Comparison of ENCODE assay signal across 1 cellular context in the genomic region with DNA sequence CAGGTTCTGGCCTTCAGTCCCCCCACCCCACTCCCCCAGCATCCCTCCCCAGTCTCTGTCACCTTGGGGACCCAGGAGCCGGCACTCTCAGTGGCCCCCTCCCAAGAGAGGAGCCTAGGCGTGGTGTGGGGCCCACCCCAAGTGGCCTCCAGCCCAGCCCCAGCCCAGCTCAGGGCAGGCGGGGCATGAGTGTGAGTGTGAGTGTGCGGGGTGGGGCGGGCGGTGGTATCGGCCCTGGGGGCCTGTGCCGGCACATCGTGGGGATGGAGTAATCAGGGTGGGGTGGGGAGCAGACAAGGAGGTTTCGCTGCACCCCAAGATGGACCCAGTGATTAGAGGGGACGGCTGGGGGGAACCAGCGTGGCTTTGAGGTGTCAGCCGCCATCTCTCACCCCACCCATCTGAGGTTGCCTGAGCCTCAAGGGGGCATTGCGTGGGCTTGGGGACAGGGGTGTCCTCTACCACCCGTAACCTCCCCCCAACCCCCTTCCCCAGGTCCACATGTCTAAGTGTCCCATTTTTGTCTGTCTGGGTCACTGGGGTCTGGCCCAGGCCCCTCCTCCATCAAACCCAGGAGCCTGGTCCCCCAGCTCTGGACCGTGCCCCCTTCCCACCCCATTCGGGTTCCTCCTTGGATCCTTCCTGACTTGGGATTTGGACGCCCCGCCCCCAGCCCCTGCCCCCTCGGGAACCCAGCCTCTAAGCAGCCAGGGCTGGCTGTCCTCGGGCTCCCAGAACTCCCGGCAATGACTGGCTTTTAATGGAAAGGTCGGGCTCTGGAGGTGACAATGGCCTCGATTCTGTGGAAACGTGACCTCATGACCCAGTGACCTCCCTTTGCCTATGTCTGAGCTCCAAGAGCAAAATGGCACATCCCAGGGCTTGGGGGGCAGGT.
TF ChIP-seq lines count a peak whose summit lies in the region.

No MANE protein-coding gene starts in this region.

TF ChIP-seq in WTC11, 78 proteins besides CTCF, POLR2A, EP300 and RAD21 (continued from another document):
- TF ChIP-seq, protein P1, sequence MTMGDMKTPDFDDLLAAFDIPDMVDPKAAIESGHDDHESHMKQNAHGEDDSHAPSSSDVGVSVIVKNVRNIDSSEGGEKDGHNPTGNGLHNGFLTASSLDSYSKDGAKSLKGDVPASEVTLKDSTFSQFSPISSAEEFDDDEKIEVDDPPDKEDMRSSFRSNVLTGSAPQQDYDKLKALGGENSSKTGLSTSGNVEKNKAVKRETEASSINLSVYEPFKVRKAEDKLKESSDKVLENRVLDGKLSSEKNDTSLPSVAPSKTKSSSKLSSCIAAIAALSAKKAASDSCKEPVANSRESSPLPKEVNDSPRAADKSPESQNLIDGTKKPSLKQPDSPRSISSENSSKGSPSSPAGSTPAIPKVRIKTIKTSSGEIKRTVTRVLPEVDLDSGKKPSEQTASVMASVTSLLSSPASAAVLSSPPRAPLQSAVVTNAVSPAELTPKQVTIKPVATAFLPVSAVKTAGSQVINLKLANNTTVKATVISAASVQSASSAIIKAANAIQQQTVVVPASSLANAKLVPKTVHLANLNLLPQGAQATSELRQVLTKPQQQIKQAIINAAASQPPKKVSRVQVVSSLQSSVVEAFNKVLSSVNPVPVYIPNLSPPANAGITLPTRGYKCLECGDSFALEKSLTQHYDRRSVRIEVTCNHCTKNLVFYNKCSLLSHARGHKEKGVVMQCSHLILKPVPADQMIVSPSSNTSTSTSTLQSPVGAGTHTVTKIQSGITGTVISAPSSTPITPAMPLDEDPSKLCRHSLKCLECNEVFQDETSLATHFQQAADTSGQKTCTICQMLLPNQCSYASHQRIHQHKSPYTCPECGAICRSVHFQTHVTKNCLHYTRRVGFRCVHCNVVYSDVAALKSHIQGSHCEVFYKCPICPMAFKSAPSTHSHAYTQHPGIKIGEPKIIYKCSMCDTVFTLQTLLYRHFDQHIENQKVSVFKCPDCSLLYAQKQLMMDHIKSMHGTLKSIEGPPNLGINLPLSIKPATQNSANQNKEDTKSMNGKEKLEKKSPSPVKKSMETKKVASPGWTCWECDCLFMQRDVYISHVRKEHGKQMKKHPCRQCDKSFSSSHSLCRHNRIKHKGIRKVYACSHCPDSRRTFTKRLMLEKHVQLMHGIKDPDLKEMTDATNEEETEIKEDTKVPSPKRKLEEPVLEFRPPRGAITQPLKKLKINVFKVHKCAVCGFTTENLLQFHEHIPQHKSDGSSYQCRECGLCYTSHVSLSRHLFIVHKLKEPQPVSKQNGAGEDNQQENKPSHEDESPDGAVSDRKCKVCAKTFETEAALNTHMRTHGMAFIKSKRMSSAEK (CRISPR knock-in tag; IDR thresholded peaks at IDR 0.05; ENCODE audit: borderline replicate concordance) = no peak
- TF ChIP-seq RORB (CRISPR knock-in tag; IDR thresholded peaks at IDR 0.05) = no peak
- TF ChIP-seq, protein P2, sequence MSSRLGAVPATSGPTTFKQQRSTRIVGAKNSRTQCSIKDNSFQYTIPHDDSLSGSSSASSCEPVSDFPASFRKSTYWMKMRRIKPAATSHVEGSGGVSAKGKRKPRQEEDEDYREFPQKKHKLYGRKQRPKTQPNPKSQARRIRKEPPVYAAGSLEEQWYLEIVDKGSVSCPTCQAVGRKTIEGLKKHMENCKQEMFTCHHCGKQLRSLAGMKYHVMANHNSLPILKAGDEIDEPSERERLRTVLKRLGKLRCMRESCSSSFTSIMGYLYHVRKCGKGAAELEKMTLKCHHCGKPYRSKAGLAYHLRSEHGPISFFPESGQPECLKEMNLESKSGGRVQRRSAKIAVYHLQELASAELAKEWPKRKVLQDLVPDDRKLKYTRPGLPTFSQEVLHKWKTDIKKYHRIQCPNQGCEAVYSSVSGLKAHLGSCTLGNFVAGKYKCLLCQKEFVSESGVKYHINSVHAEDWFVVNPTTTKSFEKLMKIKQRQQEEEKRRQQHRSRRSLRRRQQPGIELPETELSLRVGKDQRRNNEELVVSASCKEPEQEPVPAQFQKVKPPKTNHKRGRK (CRISPR knock-in tag; IDR thresholded peaks at IDR 0.05; ENCODE audit: borderline replicate concordance) = no peak
- 0 out of 2 replicates have a peak, but pooled peaks have one; percentile 33 for TF ChIP-seq SP1 (CRISPR knock-in tag; conservative IDR thresholded peaks at IDR 0.05)
- no peak for TF ChIP-seq FOXJ3 (CRISPR knock-in tag; IDR thresholded peaks at IDR 0.05; ENCODE audit: borderline replicate concordance)
- TF ChIP-seq GRHL2 (CRISPR knock-in tag; IDR thresholded peaks at IDR 0.05; ENCODE audit: insufficient replicate concordance, severe bottlenecking) = no peak
